ENCODE assay signal across 9 cellular contexts in genomic region chr10:21953585-21954057, GRCh38. TPM values are rescaled to one million over a fixed set of nuclear protein-coding genes. Genes with fewer than 3 reads are reported as not detected.
DNase-seq lines count a peak whose midpoint lies in the region; ATAC-seq, FAIRE-seq and TF ChIP-seq lines count a peak whose summit lies in the region.
"Had no signal": no experiment of that assay in that cellular context is flagged by ENCODE, and none has a peak within 500 bp of the region (broad histone marks: within the 10 kb centered on the region; RNA-seq: fewer than 3 reads in every experiment).

No MANE protein-coding gene starts in this region.

- no peak overlapping the region for H3K4me3 Mint-ChIP-seq in activated T-cell treated with anti-CD3 and anti-CD28 coated beads, Interleukin-2, amount 50 U/mL, for 4 hours
- H3K4me3 Mint-ChIP-seq: activated naive CD8-positive, alpha-beta T cell treated with anti-CD3 and anti-CD28 coated beads, Interleukin-2, amount 10 ng/mL, durations not matched to agents 7 days and 5 days had no signal

- no peak for TF ChIP-seq CTCF in mucosa of descending colon (IDR thresholded peaks at IDR 0.05)

- H3K9me3 ChIP-seq in mucosa of descending colon, result no peaks in the 10 kb centered on the region

- DNase-seq in activated T-cell treated with anti-CD3 and anti-CD28 coated beads, Interleukin-2, amount 50 U/mL, for 4 hours, result no peak
- no peak for DNase-seq in activated T-cell treated with anti-CD3 and anti-CD28 coated beads, Interleukin-2, amount 50 U/mL, for 1 hour
- DNase-seq in NOMO-1 (lab: John Stamatoyannopoulos, UW; ENCODE audit: unreplicated experiment in 2 of 2), result peak; percentile 44 to 76
- peak; percentile 75 for DNase-seq in dermis blood vessel endothelial cell
- DNase-seq in mucosa of descending colon, result no peak
- DNase-seq in GM12892 (ENCODE audit: insufficient read length), result no peak
- no peak for DNase-seq in posterior cingulate gyrus
- DNase-seq: activated naive CD8-positive, alpha-beta T cell treated with anti-CD3 and anti-CD28 coated beads, Interleukin-2, amount 10 ng/mL, durations not matched to agents 7 days and 5 days had no signal

- no peaks in the 10 kb centered on the region for H3K36me3 ChIP-seq in mucosa of descending colon (ENCODE audit: low read depth)

- TF ChIP-seq POLR2A in GM12892 (IDR thresholded peaks at IDR 0.05; ENCODE audit: low read depth, low read length), result no peak

- intact Hi-C loops in mucosa of descending colon (cut with DNase I, micrococcal nuclease), result no loop called here
- intact Hi-C loops in posterior cingulate gyrus (cut with DNase I), result loop anchor here (5.0 kb wide), 1 partner anchor 456 kb away; no protein-coding TSS in a partner anchor

- no peaks in the 10 kb centered on the region for H3K4me1 ChIP-seq in mucosa of descending colon (ENCODE audit: low read depth)

- no peaks in the 10 kb centered on the region for H3K9me3 Mint-ChIP-seq in activated T-cell treated with anti-CD3 and anti-CD28 coated beads, Interleukin-2, amount 50 U/mL, for 4 hours
- H3K9me3 Mint-ChIP-seq: activated naive CD8-positive, alpha-beta T cell treated with anti-CD3 and anti-CD28 coated beads, Interleukin-2, amount 10 ng/mL, durations not matched to agents 7 days and 5 days had no signal

- no peak for FAIRE-seq in GM12892 (lab: Jason Lieb, UNC)

- ATAC-seq in activated T-cell treated with anti-CD3 and anti-CD28 coated beads, Interleukin-2, amount 50 U/mL, for 4 hours, result peak; percentile 83 to 97
- peak; percentile 73 for ATAC-seq in HG03175 (IDR thresholded peaks at IDR 0.05; ENCODE audit: unreplicated experiment)
- peak; percentile 24 for ATAC-seq in mucosa of descending colon

- no peak overlapping the region for H3K4me3 ChIP-seq in mucosa of descending colon

- peaks cover 2% of the 10 kb centered on the region for H3K4me1 Mint-ChIP-seq in activated T-cell treated with anti-CD3 and anti-CD28 coated beads, Interleukin-2, amount 50 U/mL, for 4 hours (ENCODE audit: low read depth)

- H3K36me3 Mint-ChIP-seq in activated T-cell treated with anti-CD3 and anti-CD28 coated beads, Interleukin-2, amount 50 U/mL, for 4 hours (ENCODE audit: insufficient read depth), result peaks cover 2% of the 10 kb centered on the region

- no peaks in the 10 kb centered on the region for H3K27me3 Mint-ChIP-seq in activated T-cell treated with anti-CD3 and anti-CD28 coated beads, Interleukin-2, amount 50 U/mL, for 4 hours (ENCODE audit: low read depth)
- H3K27me3 Mint-ChIP-seq: activated naive CD8-positive, alpha-beta T cell treated with anti-CD3 and anti-CD28 coated beads, Interleukin-2, amount 10 ng/mL, durations not matched to agents 7 days and 5 days had no signal

RNA-seq across cellular contexts. Expression of gene DNAJC1, which starts 49.9 kb away (rescaled TPM):
- total RNA-seq in activated T-cell treated with anti-CD3 and anti-CD28 coated beads, Interleukin-2, amount 50 U/mL, for 4 hours, result 10 to 100 TPM; 12.9 to 21.6 (median 13.3) TPM
- total RNA-seq in dermis blood vessel endothelial cell (36.1 and 41.0 TPM in 2 replicates), mucosa of descending colon (10 to 100 TPM; 26.3 to 31.5 (median 30.3) TPM)
- 14.3 TPM for polyA plus RNA-seq in GM12892 (2012; ENCODE audit: missing spikeins)

Comparison
In these comparisons a context has a peak if more than half of its experiments do, and no peak if none do; other contexts are left out.
1. ATAC-seq: peak in every context shown above with its lines; median percentile 90 in activated T-cell treated with anti-CD3 and anti-CD28 coated beads, Interleukin-2, amount 50 U/mL, for 4 hours; 73 in HG03175; 24 in mucosa of descending colon.
2. DNase-seq: peak in NOMO-1 (2 of 2) and dermis blood vessel endothelial cell (single experiment); none in activated T-cell treated with anti-CD3 and anti-CD28 coated beads, Interleukin-2, amount 50 U/mL, for 4 hours (single experiment), activated T-cell treated with anti-CD3 and anti-CD28 coated beads, Interleukin-2, amount 50 U/mL, for 1 hour (single experiment), mucosa of descending colon (0 of 3), GM12892 (single experiment) and posterior cingulate gyrus (0 of 10).